ENCODE assay signal across 9 cellular contexts in the genomic region with DNA sequence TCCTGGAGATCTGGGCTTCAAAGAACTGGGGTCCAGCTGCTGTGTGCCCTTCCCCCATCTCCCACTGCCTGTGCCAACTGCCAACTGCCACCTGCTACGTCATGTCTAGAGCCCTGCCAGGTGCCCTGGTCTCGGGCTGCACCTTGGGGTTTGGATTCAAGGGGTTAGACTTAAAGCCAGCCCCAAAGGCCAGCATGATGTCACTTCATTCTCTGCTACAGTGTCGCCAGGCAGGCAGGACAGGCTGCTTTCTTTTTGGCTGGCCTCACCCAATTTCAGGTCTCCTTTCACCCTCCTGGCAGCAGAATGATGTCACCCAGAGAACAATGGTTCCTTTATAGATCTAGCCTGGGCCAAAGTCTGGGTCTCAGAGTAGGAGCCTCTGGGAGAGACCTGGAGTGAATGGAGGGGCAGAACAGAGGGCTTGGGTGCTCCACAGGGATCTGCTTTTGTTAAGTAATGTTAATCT.
DNase-seq lines count a peak whose midpoint lies in the region; ATAC-seq and TF ChIP-seq lines count a peak whose summit lies in the region.
"Had no signal": no experiment of that assay in that cellular context is flagged by ENCODE, and none has a peak within 500 bp of the region (broad histone marks: within the 10 kb centered on the region; RNA-seq: fewer than 3 reads in every experiment).

No MANE protein-coding gene starts in this region.

- CTCF ChIA-PET in SK-N-SH (lab: Yijun Ruan, JAX) (interaction anchor here (4.9 kb wide), 1 partner anchor 8 kb away, joined by 26 read pairs; no protein-coding TSS in a partner anchor), HEK293T (lab: Yijun Ruan, JAX) (interaction anchor here (0.5 kb wide), 1 partner anchor 299 kb away, joined by 4 read pairs; no protein-coding TSS in a partner anchor)

- H4K20me1 ChIP-seq in SK-N-SH (ENCODE audit: insufficient read depth): peaks cover 8% of the 10 kb centered on the region

- POLR2A ChIA-PET in SK-N-SH (lab: Yijun Ruan, JAX): no interaction called here
- POLR2A ChIA-PET in HEK293T (lab: Yijun Ruan, JAX): no interaction called here

- TF ChIP-seq CTCF in SK-N-SH (IDR thresholded peaks at IDR 0.05): no peak
- TF ChIP-seq CTCF in stomach (IDR thresholded peaks at IDR 0.05): no peak

- DNase-seq in HuH-7 (ENCODE audit: low spot score) (peak; percentile 66), SK-N-SH (no peak), stomach (peak; percentile 77), HEK293T (ENCODE audit: extremely low spot score) (no peak)
- DNase-seq: OCI-M1 had no signal

- ATAC-seq in HG03045 (IDR thresholded peaks at IDR 0.05; ENCODE audit: unreplicated experiment): no peak
- ATAC-seq in HG03521 (IDR thresholded peaks at IDR 0.05; ENCODE audit: unreplicated experiment): no peak
- ATAC-seq in GM21825 (IDR thresholded peaks at IDR 0.05; ENCODE audit: unreplicated experiment): no peak

- H3K36me3 ChIP-seq in SK-N-SH (replicated peaks in 1 of 2; ENCODE audit: control insufficient read depth in 1 of 2, insufficient read depth in 2 of 2, low read length in 1 of 2) (no peaks in the 10 kb centered on the region), iPS-20b (ENCODE audit: insufficient read depth, low read depth, low read length) (no peaks in the 10 kb centered on the region), stomach (peaks cover 0 to 18% (median 9%) of the 10 kb centered on the region in 4 donors)

- WGBS in SK-N-SH (ENCODE audit: low lambda C conversion rate): 61% methylated on average over 3 of the region's 3 CpGs
- 19 to 50% (median 31%) methylated on average over 3 of the region's 3 CpGs for WGBS in stomach, 5 donors

- H3K27ac ChIP-seq in SK-N-SH (ENCODE audit: low read depth in 2 of 2, low read length in 1 of 2) (no peak overlapping the region), iPS-20b (ENCODE audit: low read length) (no peak overlapping the region), stomach (peak overlapping the region; percentile 82 to 90 (median 85))

- peak overlapping the region; percentile 15; the same call in 1 of the 2 replicates for H3K4me2 ChIP-seq in SK-N-SH

- H2AFZ ChIP-seq in SK-N-SH (ENCODE audit: low read depth): no peak overlapping the region

- H3K9me3 ChIP-seq in SK-N-SH: no peaks in the 10 kb centered on the region
- no peaks in the 10 kb centered on the region; the same call in 1 of the 2 replicates for H3K9me3 ChIP-seq in iPS-20b (ENCODE audit: insufficient read depth, low read depth, low read length)
- H3K9me3 ChIP-seq in stomach: no peaks in the 10 kb centered on the region

- no peaks in the 10 kb centered on the region for H3K79me2 ChIP-seq in SK-N-SH (ENCODE audit: insufficient read depth)

- intact Hi-C loops in stomach (cut with DNase I; ENCODE audit: low total_unique reads): no loop called here

- H3K4me1 ChIP-seq in SK-N-SH (ENCODE audit: control insufficient read depth in 1 of 2, insufficient read depth in 2 of 2, low read depth in 1 of 2, low read length in 1 of 2): no peaks in the 10 kb centered on the region; a peak in 2 of 4 replicates
- H3K4me1 ChIP-seq in iPS-20b (ENCODE audit: insufficient read depth, low read length): peaks cover 6% of the 10 kb centered on the region
- peaks cover 18 to 44% (median 28%) of the 10 kb centered on the region in 4 donors for H3K4me1 ChIP-seq in stomach

- no peaks in the 10 kb centered on the region for H3K9me2 ChIP-seq in SK-N-SH

- no peak overlapping the region for H3K9ac ChIP-seq in SK-N-SH
- peak overlapping the region; percentile 28; the same call in 1 of the 2 replicates for H3K9ac ChIP-seq in iPS-20b (ENCODE audit: low read depth, low read length)

- H3K4me3 ChIP-seq in SK-N-SH (ENCODE audit: low read depth in 2 of 2, low read length in 1 of 2) (no peak overlapping the region), iPS-20b (ENCODE audit: low read length) (no peak overlapping the region), stomach (no peak overlapping the region)

- H3K27me3 ChIP-seq in SK-N-SH (ENCODE audit: insufficient read depth) (no peaks in the 10 kb centered on the region), iPS-20b (ENCODE audit: insufficient read depth, low read length) (no peaks in the 10 kb centered on the region), stomach (no peaks in the 10 kb centered on the region)

- TF ChIP-seq EP300 in SK-N-SH (IDR thresholded peaks at IDR 0.05; ENCODE audit: borderline replicate concordance in 1 of 2, low read depth in 1 of 2, low read length in 1 of 2): no peak
- no peak for TF ChIP-seq EP300 in stomach (IDR thresholded peaks at IDR 0.05)

- no peaks in the 10 kb centered on the region for H3F3A ChIP-seq in SK-N-SH (replicated peaks; ENCODE audit: insufficient read depth)

- TF ChIP-seq POLR2A in stomach (IDR thresholded peaks at IDR 0.05): no peak

- no peak for TF ChIP-seq RAD21 in SK-N-SH (IDR thresholded peaks at IDR 0.05; ENCODE audit: low read length)

TF ChIP-seq in SK-N-SH, 30 proteins besides CTCF, POLR2A, EP300 and RAD21 (continues in another document):
- TF ChIP-seq MXI1 (IDR thresholded peaks at IDR 0.05; ENCODE audit: low read depth, low read length) (no peak), NFIC (IDR thresholded peaks at IDR 0.05; ENCODE audit: borderline replicate concordance) (no peak), MEF2A (IDR thresholded peaks at IDR 0.05; ENCODE audit: borderline replicate concordance, low read depth) (no peak), ZBTB33 (IDR thresholded peaks at IDR 0.05; ENCODE audit: borderline replicate concordance, low read depth) (no peak)
- TF ChIP-seq, protein P1, sequence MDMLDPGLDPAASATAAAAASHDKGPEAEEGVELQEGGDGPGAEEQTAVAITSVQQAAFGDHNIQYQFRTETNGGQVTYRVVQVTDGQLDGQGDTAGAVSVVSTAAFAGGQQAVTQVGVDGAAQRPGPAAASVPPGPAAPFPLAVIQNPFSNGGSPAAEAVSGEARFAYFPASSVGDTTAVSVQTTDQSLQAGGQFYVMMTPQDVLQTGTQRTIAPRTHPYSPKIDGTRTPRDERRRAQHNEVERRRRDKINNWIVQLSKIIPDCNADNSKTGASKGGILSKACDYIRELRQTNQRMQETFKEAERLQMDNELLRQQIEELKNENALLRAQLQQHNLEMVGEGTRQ (IDR thresholded peaks at IDR 0.05; ENCODE audit: borderline replicate concordance, low read depth, low read length): no peak

TF ChIP-seq in HEK293T, 16 proteins besides CTCF, POLR2A, EP300 and RAD21:
- no peak for TF ChIP-seq FOXA1 (IDR thresholded peaks at IDR 0.05)
- TF ChIP-seq ARNT (IDR thresholded peaks at IDR 0.05): no peak
- no peak for TF ChIP-seq SUZ12 (IDR thresholded peaks at IDR 0.05)
- TF ChIP-seq FOXM1 (IDR thresholded peaks at IDR 0.05; ENCODE audit: borderline replicate concordance): no peak
- no peak for TF ChIP-seq SP1 (IDR thresholded peaks at IDR 0.05)
- no peak for TF ChIP-seq BHLHE40 (IDR thresholded peaks at IDR 0.05; ENCODE audit: borderline replicate concordance)
- no peak for TF ChIP-seq L3MBTL2 (conservative IDR thresholded peaks at IDR 0.05)
- TF ChIP-seq NFRKB (IDR thresholded peaks at IDR 0.05): no peak

Comparison
In these comparisons a context has a peak if more than half of its experiments do, and no peak if none do; other contexts are left out.
1. DNase-seq: peak in HuH-7 (single experiment) and stomach (single experiment); none in SK-N-SH (single experiment) and HEK293T (single experiment).
2. H3K27ac ChIP-seq: peak in stomach (5 of 5); none in SK-N-SH (0 of 2) and iPS-20b (single experiment).